In the genomic region with DNA sequence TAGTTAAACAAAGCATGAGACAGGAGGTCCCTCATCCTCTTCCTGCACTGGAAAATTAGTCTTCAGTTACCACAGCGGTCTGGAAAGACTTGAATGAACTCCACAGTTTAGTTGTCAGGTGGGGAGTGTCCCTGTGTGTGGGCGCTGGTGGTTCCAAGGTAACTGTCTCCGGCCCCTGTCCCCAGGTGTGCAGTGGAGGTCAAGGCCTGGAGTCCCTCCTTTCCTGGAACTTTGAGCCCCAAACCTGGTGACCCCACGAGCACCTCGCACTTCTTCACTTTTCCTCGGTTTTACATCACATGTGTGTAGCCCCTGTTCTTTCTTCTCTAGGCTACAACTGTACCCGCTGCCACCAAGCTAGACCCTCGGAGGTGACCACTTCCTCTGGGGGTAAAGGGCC, we compare ENCODE assay signal across 19 cellular contexts. TPM values are rescaled to one million over a fixed set of nuclear protein-coding genes. Genes with fewer than 3 reads are reported as not detected.
DNase-seq lines count a peak whose midpoint lies in the region; ATAC-seq, FAIRE-seq and TF ChIP-seq lines count a peak whose summit lies in the region.
"Had no signal": no experiment of that assay in that cellular context is flagged by ENCODE, and none has a peak within 500 bp of the region (broad histone marks: within the 10 kb centered on the region; RNA-seq: fewer than 3 reads in every experiment).

No MANE protein-coding gene starts in this region.

- ATAC-seq in GM19023 (IDR thresholded peaks at IDR 0.05; ENCODE audit: unreplicated experiment), result no peak
- ATAC-seq: HepG2 had no signal

- H3K27me3 Mint-ChIP-seq in activated CD4-positive, alpha-beta T cell treated with anti-CD3 and anti-CD28 coated beads, Interleukin-2, amount 10 ng/mL, durations not matched to agents 7 days and 5 days, result no peaks in the 10 kb centered on the region
- peaks cover 17% of the 10 kb centered on the region for H3K27me3 Mint-ChIP-seq in chondrocyte (ENCODE audit: low read depth)

- DNase-seq in activated CD4-positive, alpha-beta T cell treated with anti-CD3 and anti-CD28 coated beads, Interleukin-2, amount 10 ng/mL, durations not matched to agents 7 days and 5 days, result no peak
- no peak for DNase-seq in activated CD4-positive, alpha-beta T cell treated with anti-CD3 and anti-CD28 coated beads for 48 hours
- DNase-seq in chondrocyte (ENCODE audit: low spot score), result peak; percentile 59
- DNase-seq in posterior vena cava (ENCODE audit: low spot score), result peak; percentile 41
- no peak for DNase-seq in vagina (ENCODE audit: extremely low spot score in 2 of 2)
- no peak for DNase-seq in RCC 7860 (ENCODE audit: low spot score)
- DNase-seq: 8988T; CD4-positive, alpha-beta memory T cell; DMS153; DMS79; GDM1; H9 had no signal

- no peak for FAIRE-seq in RCC 7860 (lab: Jason Lieb, UNC)
- FAIRE-seq: GM12892, GM18507, H1, HepG2 had no signal

- peaks cover 38% of the 10 kb centered on the region for H3K4me1 Mint-ChIP-seq in activated CD4-positive, alpha-beta T cell treated with anti-CD3 and anti-CD28 coated beads, Interleukin-2, amount 10 ng/mL, durations not matched to agents 7 days and 5 days
- peaks cover 9% of the 10 kb centered on the region for H3K4me1 Mint-ChIP-seq in chondrocyte (ENCODE audit: low read depth)

- CTCF ChIA-PET in activated CD4-positive, alpha-beta T cell treated with anti-CD3 and anti-CD28 coated beads, Interleukin-2, amount 10 ng/mL, durations not matched to agents 7 days and 5 days (lab: Charles Lee), result interaction anchor here (1.0 kb wide), 1 partner anchor 23 kb away, joined by 3 read pairs; no protein-coding TSS in a partner anchor

- peak overlapping the region; percentile 39 for H3K27ac Mint-ChIP-seq in activated CD4-positive, alpha-beta T cell treated with anti-CD3 and anti-CD28 coated beads, Interleukin-2, amount 10 ng/mL, durations not matched to agents 7 days and 5 days
- no peak overlapping the region for H3K27ac Mint-ChIP-seq in chondrocyte (ENCODE audit: unreplicated experiment)
- H3K27ac Mint-ChIP-seq: H9 had no signal

- H3K27ac ChIP-seq in vagina, result peak overlapping the region; percentile 81
- H3K27ac ChIP-seq: BLaER1 had no signal

- H3K9me3 Mint-ChIP-seq in activated CD4-positive, alpha-beta T cell treated with anti-CD3 and anti-CD28 coated beads, Interleukin-2, amount 10 ng/mL, durations not matched to agents 7 days and 5 days, result no peaks in the 10 kb centered on the region
- H3K9me3 Mint-ChIP-seq in chondrocyte (ENCODE audit: low read depth), result no peaks in the 10 kb centered on the region
- H3K9me3 Mint-ChIP-seq: H9 had no signal

- H3K4me3 Mint-ChIP-seq in activated CD4-positive, alpha-beta T cell treated with anti-CD3 and anti-CD28 coated beads, Interleukin-2, amount 10 ng/mL, durations not matched to agents 7 days and 5 days, result no peak overlapping the region
- H3K4me3 Mint-ChIP-seq in chondrocyte (ENCODE audit: unreplicated experiment), result no peak overlapping the region
- H3K4me3 Mint-ChIP-seq: CD4-positive, alpha-beta memory T cell; H9 had no signal

- intact Hi-C loops in posterior vena cava (cut with DNase I) (no loop called here), vagina (cut with DNase I) (loop anchor here (5.0 to 10.0 kb wide), 2 partner anchors 93 to 206 kb away; partner anchors contain the start of gene TMEM185B)

- H3K36me3 ChIP-seq in vagina, result no peaks in the 10 kb centered on the region
- H3K36me3 ChIP-seq: BLaER1 had no signal

- H3K36me3 Mint-ChIP-seq in activated CD4-positive, alpha-beta T cell treated with anti-CD3 and anti-CD28 coated beads, Interleukin-2, amount 10 ng/mL, durations not matched to agents 7 days and 5 days (ENCODE audit: low read depth), result no peaks in the 10 kb centered on the region
- no peaks in the 10 kb centered on the region for H3K36me3 Mint-ChIP-seq in chondrocyte (ENCODE audit: low read depth)
- H3K36me3 Mint-ChIP-seq: CD14-positive monocyte; CD4-positive, alpha-beta memory T cell had no signal

- H3K9me3 ChIP-seq in vagina, result no peaks in the 10 kb centered on the region
- H3K9me3 ChIP-seq: BLaER1 had no signal

- no peaks in the 10 kb centered on the region for H3K27me3 ChIP-seq in vagina

- no peak for TF ChIP-seq POLR2A in vagina (IDR thresholded peaks at IDR 0.05)

- POLR2A ChIA-PET in activated CD4-positive, alpha-beta T cell treated with anti-CD3 and anti-CD28 coated beads, Interleukin-2, amount 10 ng/mL, durations not matched to agents 7 days and 5 days (lab: Charles Lee), result no interaction called here

- peaks cover 37% of the 10 kb centered on the region for H3K4me1 ChIP-seq in vagina

- TF ChIP-seq CTCF in chondrocyte (IDR thresholded peaks at IDR 0.05) (no peak), vagina (IDR thresholded peaks at IDR 0.05) (no peak)

- no peak overlapping the region for H3K4me3 ChIP-seq in vagina
- H3K4me3 ChIP-seq: BLaER1 had no signal

RNA-seq across cellular contexts. Expression of gene INHBB, which starts 28.0 kb away (rescaled TPM):
- total RNA-seq in activated CD4-positive, alpha-beta T cell treated with anti-CD3 and anti-CD28 coated beads, Interleukin-2, amount 10 ng/mL, durations not matched to agents 7 days and 5 days, result not detected
- 0.58 to 1.3 TPM (median 0.90 TPM) in 3 replicates for total RNA-seq in chondrocyte
- total RNA-seq in posterior vena cava, result 1 to 10 TPM; 5.8 to 9.9 TPM
- 19.4 TPM for total RNA-seq in vagina
- total RNA-seq: CD4-positive, alpha-beta memory T cell had no signal

Comparison
In these comparisons a context has a peak if more than half of its experiments do, and no peak if none do; other contexts are left out.
1. DNase-seq: peak in chondrocyte (single experiment) and posterior vena cava (single experiment); none in activated CD4-positive, alpha-beta T cell treated with anti-CD3 and anti-CD28 coated beads, Interleukin-2, amount 10 ng/mL, durations not matched to agents 7 days and 5 days (single experiment), activated CD4-positive, alpha-beta T cell treated with anti-CD3 and anti-CD28 coated beads for 48 hours (single experiment), vagina (0 of 2) and RCC 7860 (single experiment).